Comparison of ENCODE assay signal across 14 cellular contexts in the genomic region with DNA sequence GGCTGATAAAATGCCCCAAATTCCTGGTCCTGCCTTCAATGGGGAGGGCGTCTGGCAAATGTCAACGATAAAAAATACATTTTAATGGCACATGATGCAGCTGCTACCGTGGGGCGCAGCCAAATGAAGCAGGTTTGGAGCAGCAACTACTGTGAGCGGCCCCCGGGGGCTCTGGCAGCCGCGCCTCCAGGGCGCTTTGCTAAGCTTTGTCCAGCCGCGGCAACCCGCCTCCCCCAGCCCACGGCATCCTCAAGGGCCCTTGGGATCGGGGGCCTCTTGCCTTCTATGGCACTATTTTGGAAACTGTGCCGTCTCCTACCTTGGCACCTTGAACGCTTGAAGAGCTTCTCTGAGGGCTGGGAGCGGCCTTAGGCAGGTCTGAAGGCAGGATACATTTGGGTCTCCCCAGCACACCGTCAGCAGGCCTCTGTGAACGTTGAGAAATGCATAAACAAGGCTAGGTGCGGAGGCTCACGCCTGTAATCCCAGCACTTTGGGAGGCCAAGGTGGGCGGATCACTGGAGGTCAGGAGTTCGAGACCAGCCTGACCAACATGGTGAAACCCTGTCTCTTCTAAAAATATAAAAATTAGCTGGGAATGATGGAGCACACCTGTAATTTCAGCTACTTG. TPM values are rescaled to one million over a fixed set of nuclear protein-coding genes. Genes with fewer than 3 reads are reported as not detected.
"Had no signal": no experiment of that assay in that cellular context is flagged by ENCODE, and none has a peak within 500 bp of the region (broad histone marks: within the 10 kb centered on the region; RNA-seq: fewer than 3 reads in every experiment).

No MANE protein-coding gene starts in this region.

- H3K4me2 ChIP-seq: neural progenitor cell had no signal

- ATAC-seq: activated CD4-positive, CD25-positive, alpha-beta regulatory T cell treated with anti-CD3 and anti-CD28 coated beads, Interleukin-2, amount 50 U/mL, for 24 hours; activated T-helper 17 cell treated with anti-CD3 and anti-CD28 coated beads, Interleukin-2, amount 50 U/mL, for 72 hours had no signal

- H3K27me3 ChIP-seq: neural progenitor cell, ovary had no signal

- H3K4me3 Mint-ChIP-seq: activated naive CD4-positive, alpha-beta T cell treated with anti-CD3 and anti-CD28 coated beads, Interleukin-2, amount 10 ng/mL, durations not matched to agents 7 days and 5 days; activated T-helper 17 cell treated with anti-CD3 and anti-CD28 coated beads, Interleukin-2, amount 50 U/mL, for 72 hours; naive B cell; neural progenitor cell had no signal

- H3K4me1 Mint-ChIP-seq: activated naive CD4-positive, alpha-beta T cell treated with anti-CD3 and anti-CD28 coated beads, Interleukin-2, amount 10 ng/mL, durations not matched to agents 7 days and 5 days; activated T-helper 17 cell treated with anti-CD3 and anti-CD28 coated beads, Interleukin-2, amount 50 U/mL, for 72 hours; naive B cell had no signal

- H3K4me3 ChIP-seq: neural progenitor cell, ovary, tibial nerve had no signal

- H3K27ac ChIP-seq: neural progenitor cell, ovary, tibial nerve had no signal

- H3K9ac ChIP-seq: neural progenitor cell had no signal

- H3K4me1 ChIP-seq: neural progenitor cell, tibial nerve had no signal

- DNase-seq: activated CD4-positive, alpha-beta T cell treated with anti-CD3 and anti-CD28 coated beads, Interleukin-2, amount 50 U/mL, for 1 hour; activated CD8-positive, alpha-beta memory T cell treated with anti-CD3 and anti-CD28 coated beads for 24 hours; activated naive CD4-positive, alpha-beta T cell treated with anti-CD3 and anti-CD28 coated beads, Interleukin-2, amount 10 ng/mL, durations not matched to agents 7 days and 5 days; glutamatergic neuron; naive B cell; stimulated activated CD4-positive, alpha-beta T cell treated with anti-CD3 and anti-CD28 coated beads, Interleukin-4, amount 100 ng/mL, for 1 hour; stimulated activated naive CD4-positive, alpha-beta T cell had no signal

- H3K27ac Mint-ChIP-seq: activated naive CD4-positive, alpha-beta T cell treated with anti-CD3 and anti-CD28 coated beads, Interleukin-2, amount 10 ng/mL, durations not matched to agents 7 days and 5 days; activated T-helper 17 cell treated with anti-CD3 and anti-CD28 coated beads, Interleukin-2, amount 50 U/mL, for 72 hours; naive B cell; neural progenitor cell had no signal

- H3K9me3 Mint-ChIP-seq: activated naive CD4-positive, alpha-beta T cell treated with anti-CD3 and anti-CD28 coated beads, Interleukin-2, amount 10 ng/mL, durations not matched to agents 7 days and 5 days; activated T-helper 17 cell treated with anti-CD3 and anti-CD28 coated beads, Interleukin-2, amount 50 U/mL, for 72 hours; naive B cell; neural progenitor cell had no signal

- H2AFZ ChIP-seq: neural progenitor cell had no signal

- H3K36me3 Mint-ChIP-seq: activated naive CD4-positive, alpha-beta T cell treated with anti-CD3 and anti-CD28 coated beads, Interleukin-2, amount 10 ng/mL, durations not matched to agents 7 days and 5 days; naive B cell; neural progenitor cell had no signal

- H3K9me3 ChIP-seq: ovary, tibial nerve had no signal

- H3K36me3 ChIP-seq: neural progenitor cell, ovary, tibial nerve had no signal

RNA-seq across cellular contexts. Expression of gene TBX4, which starts 25.1 kb away (rescaled TPM):
- total RNA-seq: activated T-helper 17 cell treated with anti-CD3 and anti-CD28 coated beads, Interleukin-2, amount 50 U/mL, for 72 hours; dermis microvascular lymphatic vessel endothelial cell; lung microvascular endothelial cell; tibial nerve had no signal
- polyA plus RNA-seq: ovary had no signal
